18 cellular contexts compared by ENCODE assay signal in the genomic region with DNA sequence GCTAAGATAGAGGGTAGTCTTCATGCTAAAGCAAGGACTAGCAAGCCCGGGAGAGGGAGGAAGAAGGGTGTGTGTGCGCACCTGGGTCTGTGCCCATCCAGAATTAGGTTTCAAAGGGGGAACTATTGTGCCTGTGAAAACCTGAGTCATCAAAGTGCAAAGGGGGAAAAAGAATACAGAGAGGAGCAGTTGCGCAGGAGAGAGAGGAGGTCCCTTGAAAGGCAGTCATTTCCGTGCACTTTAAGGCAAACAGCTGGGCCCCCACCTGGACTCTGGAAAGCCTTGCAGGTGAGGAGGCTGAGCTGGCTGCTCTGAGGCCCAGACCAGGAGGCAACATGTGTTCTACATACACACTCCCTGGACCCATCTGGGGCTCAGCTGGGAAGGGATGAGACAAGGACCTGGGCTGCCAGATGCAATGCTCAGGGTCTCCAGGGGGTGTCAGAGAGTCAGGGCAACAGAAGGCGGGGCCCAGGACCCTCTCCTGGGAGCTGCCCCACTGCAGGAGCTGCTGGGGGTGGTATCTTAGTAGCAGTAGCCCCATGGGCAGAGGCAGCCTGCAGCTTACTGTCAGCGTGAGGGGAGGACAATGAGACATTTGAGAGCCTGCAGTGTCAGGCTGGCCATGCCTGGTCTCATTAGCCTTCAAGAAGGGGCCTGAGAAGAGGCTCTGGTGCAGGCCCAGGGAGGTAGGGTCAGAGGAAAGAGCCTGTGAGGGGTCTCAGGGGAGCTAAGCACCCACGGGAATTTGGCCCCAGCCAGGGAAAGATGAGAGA. TPM values are rescaled to one million over a fixed set of nuclear protein-coding genes. Genes with fewer than 3 reads are reported as not detected.
A peak's percentile ranks its signal among the peaks of the same experiment; 100 is the strongest.
DNase-seq lines count a peak whose midpoint lies in the region; ATAC-seq and TF ChIP-seq lines count a peak whose summit lies in the region.
"Had no signal": no experiment of that assay in that cellular context is flagged by ENCODE, and none has a peak within 500 bp of the region (broad histone marks: within the 10 kb centered on the region; RNA-seq: fewer than 3 reads in every experiment).

No MANE protein-coding gene starts in this region.

- intact Hi-C loops in Caco-2 (cut with micrococcal nuclease; ENCODE audit: unreplicated experiment) = loop anchor here (10.0 kb wide), 1 partner anchor 130 kb away; a partner anchor contains a TSS

- peaks cover 22% of the 10 kb centered on the region for H3K4me1 Mint-ChIP-seq in Caco-2 (ENCODE audit: low read depth, unreplicated experiment)
- peaks cover 53% of the 10 kb centered on the region for H3K4me1 Mint-ChIP-seq in brain
- peaks cover 28% of the 10 kb centered on the region for H3K4me1 Mint-ChIP-seq in mesothelial cell of epicardium
- H3K4me1 Mint-ChIP-seq: memory B cell had no signal

- H3K36me3 Mint-ChIP-seq in Caco-2 (ENCODE audit: insufficient read depth, unreplicated experiment) (no peaks in the 10 kb centered on the region), brain (no peaks in the 10 kb centered on the region), mesothelial cell of epicardium (no peaks in the 10 kb centered on the region)
- H3K36me3 Mint-ChIP-seq: memory B cell had no signal

- no peak overlapping the region for H3K4me3 Mint-ChIP-seq in Caco-2 (ENCODE audit: unreplicated experiment)
- H3K4me3 Mint-ChIP-seq in brain = no peak overlapping the region
- no peak overlapping the region for H3K4me3 Mint-ChIP-seq in mesothelial cell of epicardium
- H3K4me3 Mint-ChIP-seq: HFFc6, memory B cell had no signal

- CTCF ChIA-PET in Caco-2 (lab: Charles Lee) = interaction anchor here (1.6 to 2.5 kb wide), 3 partner anchors 12 to 31 kb away, joined by 6 to 30 read pairs (median 9); no protein-coding TSS in a partner anchor

- H3K9me3 ChIP-seq in Caco-2 = no peaks in the 10 kb centered on the region
- H3K9me3 ChIP-seq: SJSA1 had no signal

- H3K27ac Mint-ChIP-seq in Caco-2 (ENCODE audit: unreplicated experiment) (peak overlapping the region; percentile 40), brain (peak overlapping the region in 3 of 5 experiments; percentile 55 to 94 (median 81)), mesothelial cell of epicardium (peak overlapping the region; percentile 18)
- H3K27ac Mint-ChIP-seq: HFFc6, memory B cell had no signal

- no peak for TF ChIP-seq CTCF in Caco-2 (IDR thresholded peaks at IDR 0.05; ENCODE audit: insufficient read depth in 1 of 2, low read depth in 1 of 2, low read length in 1 of 2, severe bottlenecking in 1 of 2, unreplicated experiment in 1 of 2)
- no peak for TF ChIP-seq CTCF in brain (conservative IDR thresholded peaks at IDR 0.05)
- TF ChIP-seq CTCF in mesothelial cell of epicardium (IDR thresholded peaks at IDR 0.05; ENCODE audit: unreplicated experiment) = no peak

- no peak for ATAC-seq in HG03175 (IDR thresholded peaks at IDR 0.05; ENCODE audit: unreplicated experiment)

- no peaks in the 10 kb centered on the region for H3K27me3 ChIP-seq in Caco-2 (replicated peaks; ENCODE audit: control insufficient read depth, insufficient read depth, low read length)

- no peak overlapping the region for H3K4me3 ChIP-seq in Caco-2 (ENCODE audit: low read depth, low read length)
- H3K4me3 ChIP-seq: SJSA1 had no signal

- no peaks in the 10 kb centered on the region for H3K27me3 Mint-ChIP-seq in Caco-2 (ENCODE audit: insufficient read depth, unreplicated experiment)
- peaks cover 4% of the 10 kb centered on the region for H3K27me3 Mint-ChIP-seq in brain
- peaks cover 4% of the 10 kb centered on the region for H3K27me3 Mint-ChIP-seq in mesothelial cell of epicardium (ENCODE audit: low read depth)

- peak; percentile 32 to 52 for DNase-seq in Caco-2
- peak; percentile 91 for DNase-seq in NCI-H2171 treated with DMSO at 0.1 percent for 48 hours (lab: John Stamatoyannopoulos, UW)
- no peak for DNase-seq in mesothelial cell of epicardium (ENCODE audit: low spot score in 2 of 2, unreplicated experiment in 2 of 2)
- DNase-seq in effector CD8-positive, alpha-beta T cell (lab: John Stamatoyannopoulos, UW) = no peak
- no peak for DNase-seq in NCI-H1930 (lab: John Stamatoyannopoulos, UW)
- no peak for DNase-seq in AML-193 (lab: John Stamatoyannopoulos, UW)
- DNase-seq: activated CD8-positive, alpha-beta memory T cell treated with anti-CD3 and anti-CD28 coated beads, Interleukin-2, amount 50 U/mL, for 4 hours; activated naive CD4-positive, alpha-beta T cell treated with Interleukin-2 at 50 U/mL for 16 hours; T-helper 9 cell had no signal

- no peaks in the 10 kb centered on the region for H3K9me3 Mint-ChIP-seq in Caco-2 (ENCODE audit: unreplicated experiment)
- H3K9me3 Mint-ChIP-seq in brain = peaks cover 0 to 6% (median 0%) of the 10 kb centered on the region in 5 experiments
- no peaks in the 10 kb centered on the region for H3K9me3 Mint-ChIP-seq in mesothelial cell of epicardium
- H3K9me3 Mint-ChIP-seq: HFFc6, memory B cell had no signal

- peaks cover 34% of the 10 kb centered on the region for H3K4me1 ChIP-seq in Caco-2
- H3K4me1 ChIP-seq: SJSA1 had no signal

- BruUV-seq in Caco-2 (replicated peaks; lab: Mats Ljungman, UMichigan) = no TSS peak

- H3K36me3 ChIP-seq in Caco-2 (ENCODE audit: control insufficient read depth, insufficient read depth, low read length) = no peaks in the 10 kb centered on the region
- H3K36me3 ChIP-seq: SJSA1 had no signal

- POLR2A ChIA-PET in Caco-2 (lab: Charles Lee) = interaction anchor here (0.6 to 1.0 kb wide), 2 partner anchors 12 to 60 kb away, joined by 4 read pairs; no protein-coding TSS in a partner anchor

RNA-seq across cellular contexts. Expression of a gene that starts 14.3 kb away (rescaled TPM):
- not detected in 2 replicates for total RNA-seq in Caco-2 (2022)
- 1.1 TPM for polyA plus RNA-seq in brain (ENCODE audit: insufficient read depth, low read depth, low replicate concordance)
- 0.69 to 1.3 TPM (median 0.95 TPM) in 3 replicates for total RNA-seq in mesothelial cell of epicardium
- total RNA-seq: astrocyte, endothelial cell of umbilical vein, HFFc6, SJSA1 had no signal
- polyA plus RNA-seq: endothelial cell of umbilical vein had no signal

RNA-seq across cellular contexts. Expression of a gene that starts 53.7 kb away (rescaled TPM):
- total RNA-seq in Caco-2 (2022) = not detected in 2 replicates
- polyA plus RNA-seq in brain (ENCODE audit: insufficient read depth, low read depth, low replicate concordance) = not detected
- total RNA-seq in mesothelial cell of epicardium = not detected in 3 replicates
- total RNA-seq: astrocyte, endothelial cell of umbilical vein, HFFc6, SJSA1, subcutaneous adipose tissue had no signal
- polyA plus RNA-seq: endothelial cell of umbilical vein, neural cell had no signal

RNA-seq across cellular contexts. Expression of a gene that starts 57.7 kb away (rescaled TPM):
- 104 and 106 TPM in 2 replicates for total RNA-seq in Caco-2 (2022)
- polyA plus RNA-seq in brain (ENCODE audit: insufficient read depth, low read depth, low replicate concordance) = 200 TPM
- total RNA-seq in mesothelial cell of epicardium = 96.5 to 106 TPM (median 97.8 TPM) in 3 replicates

Comparison
In these comparisons a context has a peak if more than half of its experiments do, and no peak if none do; other contexts are left out.
1. DNase-seq: peak in Caco-2 (2 of 2) and NCI-H2171 treated with DMSO at 0.1 percent for 48 hours (single experiment); none in mesothelial cell of epicardium (0 of 2), effector CD8-positive, alpha-beta T cell (single experiment), NCI-H1930 (0 of 2) and AML-193 (0 of 2).
2. H3K27ac Mint-ChIP-seq: peak in every context shown above with its lines; median percentile 81 in brain; 40 in Caco-2; 18 in mesothelial cell of epicardium.